In genomic region chr13:63699948-63700347, GRCh38 we compare ENCODE assay signal across 13 cellular contexts.
A peak's percentile ranks its signal among the peaks of the same experiment; 100 is the strongest.
DNase-seq lines count a peak whose midpoint lies in the region; ATAC-seq and TF ChIP-seq lines count a peak whose summit lies in the region.
"Had no signal": no experiment of that assay in that cellular context is flagged by ENCODE, and none has a peak within 500 bp of the region (broad histone marks: within the 10 kb centered on the region; RNA-seq: fewer than 3 reads in every experiment).

No MANE protein-coding gene starts in this region.

- H3K27me3 ChIP-seq in dorsolateral prefrontal cortex: peaks cover 0 to 4% (median 0%) of the 10 kb centered on the region in 45 donors
- H3K27me3 ChIP-seq: BLaER1 treated with 17β-estradiol and CSF1 and Interleukin-3, amounts not matched to agents 10 nM and 100 nM had no signal

- H3K4me1 Mint-ChIP-seq in stimulated activated naive CD8-positive, alpha-beta T cell treated with anti-CD3 and anti-CD28 coated beads, Interleukin-15, amount 100 ng/mL, for 72 hours: no peaks in the 10 kb centered on the region
- peaks cover 15% of the 10 kb centered on the region for H3K4me1 Mint-ChIP-seq in glutamatergic neuron (ENCODE audit: low read depth, unreplicated experiment)
- H3K4me1 Mint-ChIP-seq: CD4-positive, CD25-positive, alpha-beta regulatory T cell had no signal

- TF ChIP-seq CTCF in glutamatergic neuron (IDR thresholded peaks at IDR 0.05; ENCODE audit: partially characterized antibody, unreplicated experiment) (no peak), omental fat pad (IDR thresholded peaks at IDR 0.05) (no peak), dorsolateral prefrontal cortex (IDR thresholded peaks at IDR 0.05 in 54 of 56, conservative IDR thresholded peaks at IDR 0.05 in 2 of 56; ENCODE audit: low read depth in 1 of 56, partially characterized antibody in 56 of 56) (no peak)

- H3K4me3 Mint-ChIP-seq in stimulated activated naive CD8-positive, alpha-beta T cell treated with anti-CD3 and anti-CD28 coated beads, Interleukin-15, amount 100 ng/mL, for 72 hours: no peak overlapping the region
- H3K4me3 Mint-ChIP-seq in glutamatergic neuron (ENCODE audit: unreplicated experiment): no peak overlapping the region
- H3K4me3 Mint-ChIP-seq: CD4-positive, CD25-positive, alpha-beta regulatory T cell; HFFc6 had no signal

- H3K9me3 Mint-ChIP-seq in stimulated activated naive CD8-positive, alpha-beta T cell treated with anti-CD3 and anti-CD28 coated beads, Interleukin-15, amount 100 ng/mL, for 72 hours: peaks cover 10 to 15% of the 10 kb centered on the region in 2 donors
- peaks cover 3% of the 10 kb centered on the region for H3K9me3 Mint-ChIP-seq in glutamatergic neuron (ENCODE audit: unreplicated experiment)

- no peaks in the 10 kb centered on the region for H3K36me3 Mint-ChIP-seq in glutamatergic neuron (ENCODE audit: unreplicated experiment)
- H3K36me3 Mint-ChIP-seq: CD4-positive, CD25-positive, alpha-beta regulatory T cell had no signal

- intact Hi-C loops in posterior vena cava (cut with DNase I) (no loop called here), dorsolateral prefrontal cortex (cut with DNase I) (no loop called here)

- no peak overlapping the region for H3K4me3 ChIP-seq in dorsolateral prefrontal cortex
- H3K4me3 ChIP-seq: BLaER1 treated with 17β-estradiol and CSF1 and Interleukin-3, amounts not matched to agents 10 nM and 100 nM had no signal

- H3K27me3 Mint-ChIP-seq in stimulated activated naive CD8-positive, alpha-beta T cell treated with anti-CD3 and anti-CD28 coated beads, Interleukin-15, amount 100 ng/mL, for 72 hours: no peaks in the 10 kb centered on the region
- H3K27me3 Mint-ChIP-seq in glutamatergic neuron (ENCODE audit: unreplicated experiment): no peaks in the 10 kb centered on the region
- H3K27me3 Mint-ChIP-seq: CD4-positive, CD25-positive, alpha-beta regulatory T cell had no signal

- peak; percentile 12 for ATAC-seq in stimulated activated naive CD8-positive, alpha-beta T cell treated with anti-CD3 and anti-CD28 coated beads, Interleukin-15, amount 100 ng/mL, for 72 hours
- ATAC-seq in stimulated activated naive CD8-positive, alpha-beta T cell treated with anti-CD3 and anti-CD28 coated beads, Interleukin-15, Interleukin-2, amounts not matched to agents 100 U/mL and 50 U/mL, for 24 hours: no peak
- no peak for ATAC-seq in omental fat pad (ENCODE audit: low FRiP score)

- DNase-seq in stimulated activated naive CD8-positive, alpha-beta T cell treated with anti-CD3 and anti-CD28 coated beads, Interleukin-15, amount 100 ng/mL, for 72 hours: no peak
- no peak for DNase-seq in stimulated activated naive CD8-positive, alpha-beta T cell treated with anti-CD3 and anti-CD28 coated beads, Interleukin-15, Interleukin-2, amounts not matched to agents 100 U/mL and 50 U/mL, for 24 hours
- DNase-seq in glutamatergic neuron (no peak), posterior vena cava (ENCODE audit: low spot score) (peak; percentile 31), omental fat pad (ENCODE audit: low spot score) (no peak), dorsolateral prefrontal cortex (no peak)
- no peak for DNase-seq in stimulated activated CD8-positive, alpha-beta memory T cell treated with anti-CD3 and anti-CD28 coated beads, Interleukin-4, amount 100 ng/mL, for 48 hours
- DNase-seq: ACHN; CD4-positive, CD25-positive, alpha-beta regulatory T cell; DMS53; HCEC 1CT; HFFc6 had no signal

- no peak overlapping the region for H3K27ac Mint-ChIP-seq in stimulated activated naive CD8-positive, alpha-beta T cell treated with anti-CD3 and anti-CD28 coated beads, Interleukin-15, amount 100 ng/mL, for 72 hours
- H3K27ac Mint-ChIP-seq in glutamatergic neuron (ENCODE audit: unreplicated experiment): peak overlapping the region; percentile 59
- H3K27ac Mint-ChIP-seq: CD4-positive, CD25-positive, alpha-beta regulatory T cell; HFFc6 had no signal

- H3K27ac ChIP-seq in dorsolateral prefrontal cortex: no peak overlapping the region
- H3K27ac ChIP-seq: BLaER1 treated with 17β-estradiol and CSF1 and Interleukin-3, amounts not matched to agents 10 nM and 100 nM had no signal
